ENCODE assay signal across 1 cellular context in genomic region chr7:26910221-26910620, GRCh38.
TF ChIP-seq lines count a peak whose summit lies in the region.

No MANE protein-coding gene starts in this region.

TF ChIP-seq in SK-N-SH treated with all-trans-retinoic acid at 6 μM for 48 hours, 23 proteins besides CTCF, POLR2A, EP300 and RAD21 (continued from another document):
- TF ChIP-seq PATZ1 (CRISPR knock-in tag; IDR thresholded peaks at IDR 0.05; ENCODE audit: borderline replicate concordance) (no peak), RARB (CRISPR knock-in tag; IDR thresholded peaks at IDR 0.05) (no peak), CSDC2 (CRISPR knock-in tag; IDR thresholded peaks at IDR 0.05) (no peak), ZNF565 (CRISPR knock-in tag; conservative IDR thresholded peaks at IDR 0.05; ENCODE audit: low read depth) (no peak), POU6F1 (CRISPR knock-in tag; IDR thresholded peaks at IDR 0.05; ENCODE audit: borderline replicate concordance, low read depth) (no peak), TOX (CRISPR knock-in tag; IDR thresholded peaks at IDR 0.05; ENCODE audit: borderline replicate concordance) (no peak), SNAI2 (CRISPR knock-in tag; IDR thresholded peaks at IDR 0.05) (no peak), BACH2 (CRISPR knock-in tag; IDR thresholded peaks at IDR 0.05; ENCODE audit: borderline replicate concordance) (no peak)
